Comparison of ENCODE assay signal across 9 cellular contexts in genomic region chr19:13119654-13120053, GRCh38. TPM values are rescaled to one million over a fixed set of nuclear protein-coding genes. Genes with fewer than 3 reads are reported as not detected.
DNase-seq lines count a peak whose midpoint lies in the region; ATAC-seq and TF ChIP-seq lines count a peak whose summit lies in the region.
"Had no signal": no experiment of that assay in that cellular context is flagged by ENCODE, and none has a peak within 500 bp of the region (broad histone marks: within the 10 kb centered on the region; RNA-seq: fewer than 3 reads in every experiment).

No MANE protein-coding gene starts in this region.

- no peak overlapping the region for H2AFZ ChIP-seq in OCI-LY1 (ENCODE audit: low read length)

- H3K79me2 ChIP-seq in OCI-LY1 (ENCODE audit: insufficient read depth, low read length) = peaks cover 44% of the 10 kb centered on the region

- H3K4me3 Mint-ChIP-seq in Caco-2 (ENCODE audit: unreplicated experiment) = peak overlapping the region; percentile 80
- H3K4me3 Mint-ChIP-seq in effector memory CD8-positive, alpha-beta T cell = peak overlapping the region; percentile 77 to 81
- peak overlapping the region; percentile 90 for H3K4me3 Mint-ChIP-seq in neural crest cell

- POLR2A ChIA-PET in Caco-2 (lab: Charles Lee) = no interaction called here

- H3K4me1 Mint-ChIP-seq in Caco-2 (ENCODE audit: low read depth, unreplicated experiment) (peaks cover 6% of the 10 kb centered on the region), neural crest cell (peaks cover 38% of the 10 kb centered on the region)
- H3K4me1 Mint-ChIP-seq in effector memory CD8-positive, alpha-beta T cell (ENCODE audit: low read depth in 2 of 2) = peaks cover 55 to 66% of the 10 kb centered on the region in 2 donors

- ATAC-seq in effector memory CD8-positive, alpha-beta T cell (replicated peaks) = no peak
- no peak for ATAC-seq in left colon
- ATAC-seq in GM19351 (IDR thresholded peaks at IDR 0.05; ENCODE audit: unreplicated experiment) = no peak

- H3K9me3 ChIP-seq in Caco-2 = no peaks in the 10 kb centered on the region
- no peaks in the 10 kb centered on the region for H3K9me3 ChIP-seq in OCI-LY1 (ENCODE audit: low read length)

- DNase-seq in Caco-2 (no peak), neural crest cell (ENCODE audit: low read depth, low spot score) (no peak), left colon (no peak), midbrain (lab: John Stamatoyannopoulos, UW) (no peak), head of caudate nucleus (no peak)
- no peak for DNase-seq in effector memory CD8-positive, alpha-beta T cell
- DNase-seq: retina had no signal

- no peaks in the 10 kb centered on the region for H4K20me1 ChIP-seq in OCI-LY1 (ENCODE audit: insufficient read depth, low read length)

- H3K9me3 Mint-ChIP-seq in Caco-2 (ENCODE audit: unreplicated experiment) (no peaks in the 10 kb centered on the region), neural crest cell (no peaks in the 10 kb centered on the region)
- H3K9me3 Mint-ChIP-seq in effector memory CD8-positive, alpha-beta T cell = no peaks in the 10 kb centered on the region

- H3K9ac ChIP-seq in OCI-LY1 (ENCODE audit: low read length) = peak overlapping the region; percentile 99

- peaks cover 23% of the 10 kb centered on the region for H3K36me3 Mint-ChIP-seq in Caco-2 (ENCODE audit: insufficient read depth, unreplicated experiment)
- H3K36me3 Mint-ChIP-seq in effector memory CD8-positive, alpha-beta T cell (ENCODE audit: insufficient read depth) = peaks cover 31% of the 10 kb centered on the region
- no peaks in the 10 kb centered on the region for H3K36me3 Mint-ChIP-seq in neural crest cell (ENCODE audit: low read depth)

- H3K36me3 ChIP-seq in Caco-2 (ENCODE audit: control insufficient read depth, insufficient read depth, low read length) (peaks cover 3% of the 10 kb centered on the region), OCI-LY1 (ENCODE audit: insufficient read depth, low read length) (peaks cover 24% of the 10 kb centered on the region; the same call in 1 of the 2 replicates)

- H3K9me2 ChIP-seq in OCI-LY1 (ENCODE audit: low read depth, low read length) = no peaks in the 10 kb centered on the region

- TF ChIP-seq CTCF in Caco-2 (IDR thresholded peaks at IDR 0.05; ENCODE audit: insufficient read depth in 1 of 2, low read depth in 1 of 2, low read length in 1 of 2, severe bottlenecking in 1 of 2, unreplicated experiment in 1 of 2) = no peak
- no peak for TF ChIP-seq CTCF in OCI-LY1 (IDR thresholded peaks at IDR 0.05; ENCODE audit: low read length)
- TF ChIP-seq CTCF in neural crest cell (conservative IDR thresholded peaks at IDR 0.05) = no peak

- intact Hi-C loops in Caco-2 (cut with micrococcal nuclease; ENCODE audit: unreplicated experiment) (no loop called here), left colon (cut with DNase I, micrococcal nuclease) (no loop called here), head of caudate nucleus (cut with DNase I) (no loop called here)

- H3K27ac Mint-ChIP-seq in Caco-2 (ENCODE audit: unreplicated experiment) (no peak overlapping the region), neural crest cell (ENCODE audit: unreplicated experiment) (no peak overlapping the region)
- H3K27ac Mint-ChIP-seq in effector memory CD8-positive, alpha-beta T cell = peak overlapping the region; percentile 46 to 58

- H3K27me3 ChIP-seq in Caco-2 (replicated peaks; ENCODE audit: control insufficient read depth, insufficient read depth, low read length) (no peaks in the 10 kb centered on the region), OCI-LY1 (ENCODE audit: insufficient read depth, low read length) (no peaks in the 10 kb centered on the region)

- H3K27me3 Mint-ChIP-seq in Caco-2 (ENCODE audit: insufficient read depth, unreplicated experiment) (no peaks in the 10 kb centered on the region), neural crest cell (ENCODE audit: low read depth) (peaks cover 2% of the 10 kb centered on the region)
- no peaks in the 10 kb centered on the region for H3K27me3 Mint-ChIP-seq in effector memory CD8-positive, alpha-beta T cell

- CTCF ChIA-PET in Caco-2 (lab: Charles Lee) = no interaction called here

- H3F3A ChIP-seq in OCI-LY1 (ENCODE audit: insufficient read depth, low read length) = peaks cover 4% of the 10 kb centered on the region; the same call in 1 of the 2 replicates

- H3K4me3 ChIP-seq in Caco-2 (ENCODE audit: low read depth, low read length) = no peak overlapping the region
- peak overlapping the region; percentile 100 for H3K4me3 ChIP-seq in OCI-LY1 (ENCODE audit: low read depth, low read length, poor library complexity, severe bottlenecking)

- BruUV-seq in Caco-2 (replicated peaks; lab: Mats Ljungman, UMichigan) = no TSS peak

- no peak overlapping the region for H3K27ac ChIP-seq in OCI-LY1 (ENCODE audit: low read depth, low read length, poor library complexity, severe bottlenecking)

- H3K4me1 ChIP-seq in Caco-2 (no peaks in the 10 kb centered on the region), OCI-LY1 (ENCODE audit: insufficient read depth, low read length, severe bottlenecking) (peaks cover 52% of the 10 kb centered on the region)

- H3K4me2 ChIP-seq in OCI-LY1 (ENCODE audit: low read length) = peak overlapping the region; percentile 80

RNA-seq across cellular contexts. Expression of gene NACC1, which starts 1.6 kb away (rescaled TPM):
- total RNA-seq in Caco-2 (2022) (89.6 and 92.7 TPM in 2 replicates), neural crest cell (88.3 and 99.4 TPM in 2 replicates), left colon (10 to 100 TPM; 56.1 to 67.2 TPM)

RNA-seq across cellular contexts. Expression of gene TRMT1, which starts 3.1 kb away (rescaled TPM):
- total RNA-seq in Caco-2 (2022) (42.6 and 46.4 TPM in 2 replicates), neural crest cell (57.1 and 58.2 TPM in 2 replicates), left colon (10 to 100 TPM; 22.0 to 23.6 TPM)

RNA-seq across cellular contexts. Expression of gene LYL1, which starts 17.0 kb away (rescaled TPM):
- 0.35 and 0.59 TPM in 2 replicates for total RNA-seq in Caco-2 (2022)
- 0.30 and 0.45 TPM in 2 replicates for total RNA-seq in neural crest cell
- 1 to 10 TPM; 2.0 to 4.5 TPM for total RNA-seq in left colon

RNA-seq across cellular contexts. Expression of gene STX10, which starts 30.5 kb away (rescaled TPM):
- total RNA-seq in Caco-2 (2022) (19.3 and 26.4 TPM in 2 replicates), neural crest cell (60.6 and 60.7 TPM in 2 replicates), left colon (10 to 100 TPM; 48.0 to 66.0 TPM)

RNA-seq across cellular contexts. Expression of gene IER2, which starts 30.6 kb away (rescaled TPM):
- total RNA-seq in Caco-2 (2022) (72.0 and 72.4 TPM in 2 replicates), neural crest cell (72.5 and 80.3 TPM in 2 replicates), left colon (100 to 1,000 TPM; 116 to 155 TPM)

Comparison
In these comparisons a context has a peak if more than half of its experiments do, and no peak if none do; other contexts are left out.
1. H3K27ac Mint-ChIP-seq: peak in effector memory CD8-positive, alpha-beta T cell (2 of 2); none in Caco-2 (single experiment) and neural crest cell (single experiment).
2. Peak in every context shown above with its lines, with median percentiles within 50 percentile points of each other: H3K4me3 Mint-ChIP-seq.